In the genomic region with DNA sequence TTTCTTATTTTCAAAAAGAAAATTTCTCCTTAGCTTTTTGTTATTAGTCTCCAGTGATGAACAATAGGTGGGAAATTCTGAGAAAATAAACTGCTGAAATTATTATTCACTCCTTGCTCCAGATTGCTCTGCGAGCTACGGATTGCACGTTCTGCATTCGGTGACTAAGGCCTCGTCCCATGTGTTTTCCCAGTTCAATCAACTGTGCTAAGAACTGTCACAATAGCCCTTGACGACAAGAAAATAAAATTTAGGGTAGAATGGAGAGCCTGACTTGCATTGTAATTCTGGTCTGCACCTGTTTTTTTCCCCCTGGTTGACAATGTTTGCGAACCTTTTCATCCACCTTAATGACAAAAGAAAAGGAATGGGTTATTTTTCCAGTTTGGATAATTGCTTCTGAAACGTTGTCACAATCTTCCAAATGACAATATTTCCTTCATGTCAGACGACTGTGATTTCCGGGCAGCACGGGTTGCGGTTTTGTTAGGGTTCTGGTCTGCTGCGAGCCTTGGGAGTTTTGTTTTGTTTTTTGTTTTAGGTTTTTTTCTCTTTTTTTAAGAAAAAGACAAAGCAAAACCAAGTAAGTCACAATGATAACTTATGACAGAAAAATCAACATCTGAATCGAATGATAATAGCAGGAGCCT, we compare ENCODE assay signal across 17 cellular contexts.
DNase-seq lines count a peak whose midpoint lies in the region; ATAC-seq, FAIRE-seq and TF ChIP-seq lines count a peak whose summit lies in the region.
"Had no signal": no experiment of that assay in that cellular context is flagged by ENCODE, and none has a peak within 500 bp of the region (broad histone marks: within the 10 kb centered on the region; RNA-seq: fewer than 3 reads in every experiment).

No MANE protein-coding gene starts in this region.

- peak overlapping the region; percentile 40 for H3K4me3 ChIP-seq in endocrine pancreas (ENCODE audit: control insufficient read depth, insufficient read depth, low read length)
- H3K4me3 ChIP-seq in kidney (ENCODE audit: low read length in 2 of 2): no peak overlapping the region
- H3K4me3 ChIP-seq: BLaER1 treated with 17β-estradiol and CSF1 and Interleukin-3, amounts not matched to agents 10 nM and 100 nM; HAP-1 had no signal

- peak; percentile 19 for DNase-seq in COLO668 (lab: John Stamatoyannopoulos, UW; ENCODE audit: unreplicated experiment)
- peak; percentile 74 to 98 (median 84) for DNase-seq in NCI-H1417 (lab: John Stamatoyannopoulos, UW)
- peak; percentile 67 for DNase-seq in NCI-H69 (lab: John Stamatoyannopoulos, UW)
- no peak for DNase-seq in kidney
- DNase-seq in HuH-7 (ENCODE audit: low spot score): no peak
- DNase-seq in SW480 (ENCODE audit: low spot score): no peak
- DNase-seq: activated CD8-positive, alpha-beta memory T cell treated with anti-CD3 and anti-CD28 coated beads, Interleukin-2, amount 10 ng/mL, durations not matched to agents 7 days and 5 days; activated gamma-delta T cell; left colon; stimulated activated CD4-positive, alpha-beta T cell treated with anti-CD3 and anti-CD28 coated beads, Interleukin-4, amount 100 ng/mL, for 24 hours had no signal

- no peaks in the 10 kb centered on the region for H3K27me3 ChIP-seq in endocrine pancreas (ENCODE audit: control insufficient read depth, insufficient read depth, low read length)
- H3K27me3 ChIP-seq: BLaER1 treated with 17β-estradiol and CSF1 and Interleukin-3, amounts not matched to agents 10 nM and 100 nM had no signal

- no peak for ATAC-seq in HG02938 (IDR thresholded peaks at IDR 0.05; ENCODE audit: unreplicated experiment)
- ATAC-seq: activated CD8-positive, alpha-beta memory T cell treated with anti-CD3 and anti-CD28 coated beads, Interleukin-2, amount 10 ng/mL, durations not matched to agents 7 days and 5 days; left colon had no signal

- H3K9ac ChIP-seq in endocrine pancreas (ENCODE audit: control insufficient read depth, insufficient read depth, low read length): no peak overlapping the region
- no peak overlapping the region for H3K9ac ChIP-seq in kidney (ENCODE audit: low read length in 2 of 2)
- H3K9ac ChIP-seq: BLaER1 treated with 17β-estradiol and CSF1 and Interleukin-3, amounts not matched to agents 10 nM and 100 nM had no signal

- no peak overlapping the region for H3K27ac ChIP-seq in kidney (ENCODE audit: low read depth in 2 of 2, low read length in 2 of 2)
- H3K27ac ChIP-seq: BLaER1 treated with 17β-estradiol and CSF1 and Interleukin-3, amounts not matched to agents 10 nM and 100 nM had no signal

- intact Hi-C loops in kidney (cut with DNase I): no loop called here

- FAIRE-seq in kidney (lab: Jason Lieb, UNC): no peak
- FAIRE-seq: A204.1, endometrium, urothelium cell line had no signal

- H3K9me3 ChIP-seq in endocrine pancreas (ENCODE audit: control insufficient read depth, low read length): no peaks in the 10 kb centered on the region
- no peaks in the 10 kb centered on the region for H3K9me3 ChIP-seq in kidney (ENCODE audit: control insufficient read depth in 1 of 2, low read length in 2 of 2)
- H3K9me3 ChIP-seq: HAP-1 had no signal

- H3K4me1 ChIP-seq in endocrine pancreas (ENCODE audit: control insufficient read depth, insufficient read depth, low read length) (peaks cover 16% of the 10 kb centered on the region), kidney (ENCODE audit: control insufficient read depth in 1 of 2, insufficient read depth in 1 of 2, low read depth in 1 of 2, low read length in 2 of 2) (no peaks in the 10 kb centered on the region)

- no peaks in the 10 kb centered on the region for H3K36me3 ChIP-seq in endocrine pancreas (ENCODE audit: control insufficient read depth, insufficient read depth, low read length)
- no peaks in the 10 kb centered on the region for H3K36me3 ChIP-seq in kidney (ENCODE audit: control insufficient read depth in 1 of 2, insufficient read depth in 2 of 2, low read length in 2 of 2)
- H3K36me3 ChIP-seq: BLaER1 treated with 17β-estradiol and CSF1 and Interleukin-3, amounts not matched to agents 10 nM and 100 nM; HAP-1 had no signal

- TF ChIP-seq CTCF in kidney (IDR thresholded peaks at IDR 0.05; ENCODE audit: borderline replicate concordance, extremely low read depth, insufficient read depth): no peak

Comparison
In these comparisons a context has a peak if more than half of its experiments do, and no peak if none do; other contexts are left out.
1. DNase-seq: peak in COLO668 (single experiment), NCI-H1417 (3 of 3) and NCI-H69 (single experiment); none in kidney (single experiment), HuH-7 (single experiment) and SW480 (single experiment).